ENCODE assay signal across 8 cellular contexts in genomic region chr1:94417962-94418663, GRCh38. TPM values are rescaled to one million over a fixed set of nuclear protein-coding genes. Genes with fewer than 3 reads are reported as not detected.
DNase-seq lines count a peak whose midpoint lies in the region; ATAC-seq and TF ChIP-seq lines count a peak whose summit lies in the region.

ABCD3 (plus strand) TSS chr1:94418389; CDS start chr1:94418479, 90 bp downstream.

- peak within 1 kb of the TSS; percentile 84 for H2BK120ac ChIP-seq in IMR-90 (ENCODE audit: low read depth, low read length)

- dilution Hi-C loops in IMR-90 (cut with HindIII; ENCODE audit: low sequenced_read_pairs, unreplicated experiment), result no loop called here

- peak within 1 kb of the TSS; percentile 85 for H3K4ac ChIP-seq in IMR-90 (ENCODE audit: low read depth, low read length)

- peak; percentile 80 for DNase-seq in DMS 273 treated with DMSO at 0.1 percent for 48 hours (lab: John Stamatoyannopoulos, UW)
- DNase-seq in IMR-90, result peak; percentile 97
- peak; percentile 96 for DNase-seq in OCI-M1 (lab: John Stamatoyannopoulos, UW)
- DNase-seq in activated T-cell treated with anti-CD3 and anti-CD28 coated beads for 24 hours (ENCODE audit: low read depth), result peak; percentile 97
- DNase-seq in epithelial cell of esophagus (ENCODE audit: low read depth), result peak; percentile 98
- DNase-seq in mucosa of descending colon, result peak; percentile 96 to 98 (median 98)
- DNase-seq in stimulated activated CD8-positive, alpha-beta memory T cell treated with anti-CD3 and anti-CD28 coated beads, Interleukin-4, amount 100 ng/mL, for 1 hour (ENCODE audit: low read depth in 2 of 2, low spot score in 1 of 2), result peak; percentile 86 to 97

- H3K9me3 ChIP-seq in IMR-90 (ENCODE audit: control insufficient read depth, insufficient read depth, low read length) (no peaks in the 10 kb centered on the region), mucosa of descending colon (no peaks in the 10 kb centered on the region)

- H3K9ac ChIP-seq in IMR-90 (ENCODE audit: low read depth, low read length), result peak within 1 kb of the TSS; percentile 84

- H3K4me2 ChIP-seq in IMR-90 (ENCODE audit: low read depth, low read length), result peak within 1 kb of the TSS; percentile 86

- H4K91ac ChIP-seq in IMR-90 (ENCODE audit: insufficient read depth, low read depth, low read length), result peak within 1 kb of the TSS; percentile 77

- peak within 1 kb of the TSS; percentile 47 to 55; a peak in 3 of 4 replicates for H4K8ac ChIP-seq in IMR-90 (ENCODE audit: low read depth in 2 of 2, low read length in 2 of 2)

- H3K4me1 ChIP-seq in IMR-90 (ENCODE audit: control insufficient read depth, insufficient read depth, low read length) (peaks cover 8% of the 10 kb centered on the region), mucosa of descending colon (ENCODE audit: low read depth) (peaks cover 30% of the 10 kb centered on the region)

- H3K4me3 ChIP-seq in IMR-90 (ENCODE audit: insufficient read depth, low read depth, low read length), result peak within 1 kb of the TSS; percentile 82
- peak within 1 kb of the TSS; percentile 89 for H3K4me3 ChIP-seq in epithelial cell of esophagus (ENCODE audit: low read length)
- H3K4me3 ChIP-seq in mucosa of descending colon, result peak within 1 kb of the TSS; percentile 97

- peaks cover 7% of the 10 kb centered on the region; the same call in 1 of the 2 replicates for H3K9me1 ChIP-seq in IMR-90 (ENCODE audit: insufficient read depth, low read length)

- H3K56ac ChIP-seq in IMR-90 (ENCODE audit: extremely low read depth, insufficient read depth, low read length), result peak within 1 kb of the TSS; percentile 97

- H4K20me1 ChIP-seq in IMR-90 (ENCODE audit: insufficient read depth, low read length), result peaks cover 30% of the 10 kb centered on the region; the same call in 1 of the 2 replicates

- peak within 1 kb of the TSS; percentile 90 for H3K23ac ChIP-seq in IMR-90 (ENCODE audit: low read depth, low read length)

- no TSS peak for BruUV-seq in IMR-90 (replicated peaks; lab: Mats Ljungman, UMichigan)

- TF ChIP-seq CTCF in IMR-90 (conservative IDR thresholded peaks at IDR 0.05; ENCODE audit: low read depth, low read length) (no peak), epithelial cell of esophagus (IDR thresholded peaks at IDR 0.05; ENCODE audit: insufficient read depth, low read depth, low read length, missing control alignments) (no peak), mucosa of descending colon (IDR thresholded peaks at IDR 0.05) (no peak)

- H3K79me1 ChIP-seq in IMR-90 (ENCODE audit: low read depth in 1 of 2, low read length in 2 of 2), result peaks cover 17 to 37% of the 10 kb centered on the region in 2 experiments

- H3K27me3 ChIP-seq in IMR-90 (ENCODE audit: control insufficient read depth, insufficient read depth, low read length), result no peaks in the 10 kb centered on the region

- peak; percentile 52 for TF ChIP-seq POLR2A in IMR-90 (IDR thresholded peaks at IDR 0.05; ENCODE audit: low read depth, low read length)

- peak within 1 kb of the TSS; percentile 79 for H2AK9ac ChIP-seq in IMR-90 (replicated peaks; ENCODE audit: low read depth, low read length, poor library complexity)

- peak within 1 kb of the TSS; percentile 96 for H2AFZ ChIP-seq in IMR-90 (replicated peaks; ENCODE audit: low read length, poor library complexity)

- intact Hi-C loops in IMR-90 (cut with micrococcal nuclease), result no loop called here
- intact Hi-C loops in mucosa of descending colon (cut with DNase I, micrococcal nuclease), result no loop called here

- peak within 1 kb of the TSS; percentile 21; the same call in 1 of the 2 replicates for H2AK5ac ChIP-seq in IMR-90 (ENCODE audit: low read depth, low read length)

- POLR2A ChIA-PET in IMR-90 (lab: Charles Lee; ENCODE audit: unreplicated experiment), result no interaction called here

- CTCF ChIA-PET in IMR-90 (lab: Yijun Ruan, JAX), result interaction anchor here (1.1 to 1.2 kb wide), 2 partner anchors 14 to 244 kb away, joined by 3 read pairs; no protein-coding TSS in a partner anchor

- WGBS in IMR-90 (ENCODE audit: extremely low coverage in 2 of 2, insufficient read length in 1 of 2), 2 experiments, result 4% methylated on average over 17 of the region's 85 CpGs; no CpG with 5 or more reads in 1 of the 2 experiments

- H3K36me3 ChIP-seq in IMR-90 (ENCODE audit: control insufficient read depth, insufficient read depth, low read length), result no peaks in the 10 kb centered on the region
- H3K36me3 ChIP-seq in mucosa of descending colon (ENCODE audit: low read depth), result peaks cover 6% of the 10 kb centered on the region

- H3K14ac ChIP-seq in IMR-90 (replicated peaks; ENCODE audit: low read depth, low read length), result peak within 1 kb of the TSS; percentile 95

- peak within 1 kb of the TSS; percentile 45; the same call in 2 of the 3 replicates for H2BK15ac ChIP-seq in IMR-90 (ENCODE audit: low read depth, low read length)

- H2BK5ac ChIP-seq in IMR-90 (ENCODE audit: low read depth, low read length, poor library complexity, severe bottlenecking), result peak within 1 kb of the TSS; percentile 89

- peak within 1 kb of the TSS; percentile 88 for H3K27ac ChIP-seq in IMR-90 (ENCODE audit: insufficient read depth, low read length)

- TF ChIP-seq RAD21 in IMR-90 (IDR thresholded peaks at IDR 0.05; ENCODE audit: low read length), result no peak

- peak within 1 kb of the TSS; percentile 55 for H4K5ac ChIP-seq in IMR-90 (ENCODE audit: low read depth, low read length)

- ATAC-seq in GM21529 (IDR thresholded peaks at IDR 0.05; ENCODE audit: unreplicated experiment) (peak; percentile 96), IMR-90 (ENCODE audit: low read depth) (peak; percentile 92), mucosa of descending colon (peak; percentile 98)

- H3K18ac ChIP-seq in IMR-90 (ENCODE audit: low read depth, low read length), result peak within 1 kb of the TSS; percentile 84

- peak within 1 kb of the TSS; percentile 79 for H2BK20ac ChIP-seq in IMR-90 (ENCODE audit: low read depth, low read length)

- in situ Hi-C loops in IMR-90 (cut with MboI; ENCODE audit: low sequenced_read_pairs), result no loop called here

TF ChIP-seq in IMR-90, 13 proteins besides CTCF, POLR2A, EP300 and RAD21:
- TF ChIP-seq MAZ (IDR thresholded peaks at IDR 0.05; ENCODE audit: borderline replicate concordance, low read depth, low read length) (peak; percentile 53; the same call in 1 of the 2 replicates), ELK1 (IDR thresholded peaks at IDR 0.05; ENCODE audit: borderline replicate concordance, low read depth, low read length) (no peak), MAFK (IDR thresholded peaks at IDR 0.05; ENCODE audit: low read depth, low read length) (no peak), BHLHE40 (IDR thresholded peaks at IDR 0.05; ENCODE audit: low read depth, low read length) (0 out of 2 replicates have a peak, but pooled peaks have one; percentile 37), USF2 (IDR thresholded peaks at IDR 0.05; ENCODE audit: low read depth, low read length) (no peak), CEBPB (IDR thresholded peaks at IDR 0.05; ENCODE audit: low read depth, low read length) (peak; percentile 94)

RNA-seq across cellular contexts. Expression of gene ABCD3, which starts in this region (rescaled TPM):
- total RNA-seq in IMR-90 (2012; rRNA removed) (32.6 and 66.4 TPM in 2 replicates), mucosa of descending colon (100 to 1,000 TPM in 1 of 3 donors, 10 to 100 TPM in 2; 67.9 to 102 (median 99.3) TPM)
- polyA plus RNA-seq in IMR-90 (2012; rRNA removed), result 9.6 and 13.6 TPM in 2 replicates
- 1.4 and 2.1 TPM in 2 replicates for polyA plus RNA-seq in IMR-90 (2012; cell fraction: cytosol; rRNA removed)
- polyA plus RNA-seq in IMR-90 (2012; cell fraction: nucleus; rRNA removed; ENCODE audit: low replicate concordance), result 1.4 and 17.2 TPM in 2 replicates

Comparison
In these comparisons a context has a peak if more than half of its experiments do, and no peak if none do; other contexts are left out.
1. Peak in every context shown above with its lines: DNase-seq, ATAC-seq, H3K4me3 ChIP-seq and H3K27ac ChIP-seq.